ENCODE assay signal across 17 cellular contexts in the genomic region with DNA sequence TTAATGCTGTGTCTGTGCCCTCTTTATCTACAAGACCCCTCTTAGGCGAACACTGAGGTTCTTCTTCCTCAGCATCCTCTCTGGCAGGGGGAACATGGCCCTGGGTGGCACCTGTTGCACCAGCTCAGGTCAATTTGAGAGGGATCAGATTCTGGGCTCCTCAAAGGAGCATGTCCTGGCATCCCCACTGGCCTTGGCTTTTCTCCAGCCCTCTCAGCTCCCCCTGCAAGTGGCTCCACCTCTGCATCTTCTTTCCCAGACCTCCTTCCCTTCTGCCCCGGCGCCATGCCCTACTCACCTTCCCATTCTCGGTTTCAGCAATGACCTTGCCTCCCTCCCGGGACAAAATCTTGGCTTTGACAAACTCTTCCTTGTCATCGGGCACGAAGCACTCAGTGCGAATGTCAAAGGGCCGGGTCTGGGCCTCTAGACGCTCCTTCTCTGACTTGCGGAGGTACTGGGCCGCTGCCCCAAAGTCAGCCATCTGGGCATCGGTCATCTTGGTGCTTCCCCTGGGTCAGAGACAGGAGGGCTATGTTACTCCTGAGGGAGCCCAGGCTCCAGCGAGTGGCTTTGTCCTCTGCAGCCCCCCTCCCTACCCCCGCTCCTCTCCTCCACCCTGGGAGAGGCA. TPM values are rescaled to one million over a fixed set of nuclear protein-coding genes. Genes with fewer than 3 reads are reported as not detected.
DNase-seq lines count a peak whose midpoint lies in the region; ATAC-seq and TF ChIP-seq lines count a peak whose summit lies in the region.
"Had no signal": no experiment of that assay in that cellular context is flagged by ENCODE, and none has a peak within 500 bp of the region (broad histone marks: within the 10 kb centered on the region; RNA-seq: fewer than 3 reads in every experiment).

No MANE protein-coding gene starts in this region.

- no peak for TF ChIP-seq CTCF in OCI-LY3 (IDR thresholded peaks at IDR 0.05; ENCODE audit: low read depth, low read length)

- H3K9ac ChIP-seq in BLaER1 (no peak overlapping the region), OCI-LY3 (ENCODE audit: low read length) (no peak overlapping the region), mesenchymal stem cell (ENCODE audit: low read length) (no peak overlapping the region)

- DNase-seq in Right ventricle myocardium superior (peak; percentile 42), left ventricle myocardium superior (no peak), mesenchymal stem cell (no peak), Kasumi-1 (lab: John Stamatoyannopoulos, UW) (no peak)
- DNase-seq: 8988T; AML-193; Calu3; CD4-positive, alpha-beta T cell; DMS 273 treated with DMSO at 0.1 percent for 48 hours; GOT3; HCEC 1CT had no signal

- H3K18ac ChIP-seq in mesenchymal stem cell (ENCODE audit: low read depth in 1 of 2, low read length in 2 of 2) = no peak overlapping the region

- H2BK5ac ChIP-seq in mesenchymal stem cell (ENCODE audit: low read depth, low read length, poor library complexity, severe bottlenecking) = no peak overlapping the region

- H2BK120ac ChIP-seq in mesenchymal stem cell (ENCODE audit: low read depth, low read length) = no peak overlapping the region

- H3K4me1 ChIP-seq in BLaER1 = peaks cover 32% of the 10 kb centered on the region
- H3K4me1 ChIP-seq in OCI-LY3 (ENCODE audit: low read length) = peaks cover 54% of the 10 kb centered on the region
- no peaks in the 10 kb centered on the region for H3K4me1 ChIP-seq in mesenchymal stem cell (ENCODE audit: control insufficient read depth, insufficient read depth, low read depth, low read length)

- no peak overlapping the region for H4K8ac ChIP-seq in mesenchymal stem cell (ENCODE audit: low read length)

- no peaks in the 10 kb centered on the region for H3K79me1 ChIP-seq in mesenchymal stem cell (replicated peaks; ENCODE audit: low read length, poor library complexity, severe bottlenecking)

- no peaks in the 10 kb centered on the region for H3K9me3 ChIP-seq in BLaER1
- no peaks in the 10 kb centered on the region for H3K9me3 ChIP-seq in OCI-LY3 (ENCODE audit: insufficient read depth, low read length)
- H3K9me3 ChIP-seq in mesenchymal stem cell (ENCODE audit: control insufficient read depth, low read length) = no peaks in the 10 kb centered on the region

- 82% methylated on average over 14 of the region's 15 CpGs for WGBS in mesenchymal stem cell

- intact Hi-C loops in Right ventricle myocardium superior (cut with DNase I) = no loop called here
- intact Hi-C loops in left ventricle myocardium superior (cut with micrococcal nuclease) = no loop called here

- no peak for ATAC-seq in Right ventricle myocardium superior (ENCODE audit: poor library complexity)
- no peak for ATAC-seq in left ventricle myocardium superior
- ATAC-seq in GM19328 (IDR thresholded peaks at IDR 0.05; ENCODE audit: unreplicated experiment) = no peak
- ATAC-seq in GM18502 (IDR thresholded peaks at IDR 0.05; ENCODE audit: poor library complexity, unreplicated experiment) = no peak

- H3K27me3 ChIP-seq in BLaER1 (peaks cover 57% of the 10 kb centered on the region), OCI-LY3 (ENCODE audit: low read depth, low read length) (no peaks in the 10 kb centered on the region; the same call in 1 of the 2 replicates), mesenchymal stem cell (ENCODE audit: control insufficient read depth in 1 of 2, insufficient read depth in 1 of 2, low read length in 2 of 2) (peaks cover 61 to 86% of the 10 kb centered on the region in 2 experiments)

- peak overlapping the region; percentile 7 for H4K91ac ChIP-seq in mesenchymal stem cell (ENCODE audit: low read length)

- no peak overlapping the region for H3K23ac ChIP-seq in mesenchymal stem cell (ENCODE audit: low read length in 2 of 2)

- H3K27ac ChIP-seq in BLaER1 = no peak overlapping the region
- no peak overlapping the region for H3K27ac ChIP-seq in OCI-LY3 (ENCODE audit: low read length)
- no peak overlapping the region for H3K27ac ChIP-seq in mesenchymal stem cell (ENCODE audit: low read length, poor library complexity, severe bottlenecking)
- H3K27ac ChIP-seq: HL-60 had no signal

- H3K4me3 ChIP-seq in BLaER1 (no peak overlapping the region), OCI-LY3 (ENCODE audit: low read length) (no peak overlapping the region), mesenchymal stem cell (ENCODE audit: insufficient read depth in 1 of 2, low read depth in 1 of 2, low read length in 2 of 2) (no peak overlapping the region)

- H2BK12ac ChIP-seq in mesenchymal stem cell (ENCODE audit: low read length in 2 of 2) = no peak overlapping the region

- H2AFZ ChIP-seq in OCI-LY3 (ENCODE audit: low read depth, low read length) (no peak overlapping the region), mesenchymal stem cell (ENCODE audit: low read depth, low read length) (no peak overlapping the region)

- H3K14ac ChIP-seq in mesenchymal stem cell (ENCODE audit: low read length in 2 of 2) = no peak overlapping the region

- H3K4ac ChIP-seq in mesenchymal stem cell (ENCODE audit: low read depth in 1 of 2, low read length in 2 of 2) = no peak overlapping the region

- no peak overlapping the region for H2AK5ac ChIP-seq in mesenchymal stem cell (ENCODE audit: low read length, severe bottlenecking)

- H3K36me3 ChIP-seq in BLaER1 = no peaks in the 10 kb centered on the region
- H3K36me3 ChIP-seq in OCI-LY3 (replicated peaks; ENCODE audit: low read depth, low read length) = no peaks in the 10 kb centered on the region
- H3K36me3 ChIP-seq in mesenchymal stem cell (ENCODE audit: control insufficient read depth in 1 of 2, insufficient read depth in 2 of 2, low read depth in 1 of 2, low read length in 2 of 2) = no peaks in the 10 kb centered on the region

- peak overlapping the region; percentile 96 for H3K4me2 ChIP-seq in BLaER1
- peak overlapping the region; percentile 20; the same call in 1 of the 2 replicates for H3K4me2 ChIP-seq in OCI-LY3 (ENCODE audit: low read length)
- no peak overlapping the region for H3K4me2 ChIP-seq in mesenchymal stem cell (ENCODE audit: low read length, poor library complexity, severe bottlenecking)

- no peaks in the 10 kb centered on the region for H3K79me2 ChIP-seq in OCI-LY3 (ENCODE audit: low read length)

- peaks cover 45% of the 10 kb centered on the region for H4K20me1 ChIP-seq in BLaER1
- no peaks in the 10 kb centered on the region for H4K20me1 ChIP-seq in OCI-LY3 (ENCODE audit: insufficient read depth, low read length)

- no peak overlapping the region for H2BK15ac ChIP-seq in mesenchymal stem cell (ENCODE audit: low read depth, poor library complexity, severe bottlenecking)

RNA-seq across cellular contexts. Expression of a gene that starts 1.2 kb away (rescaled TPM):
- 4,934 TPM for total RNA-seq in Right ventricle myocardium superior
- 4,258 TPM for total RNA-seq in left ventricle myocardium superior
- polyA plus RNA-seq in mesenchymal stem cell (2013, experiment 1 of 2) = not detected
- not detected for polyA plus RNA-seq in mesenchymal stem cell (2013, experiment 2 of 2)
- total RNA-seq: Calu3; CD4-positive, alpha-beta T cell; Daoy had no signal

RNA-seq across cellular contexts. Expression of a gene that starts 28.6 kb away (rescaled TPM):
- 11,793 TPM for total RNA-seq in Right ventricle myocardium superior
- 12,717 TPM for total RNA-seq in left ventricle myocardium superior
- not detected for polyA plus RNA-seq in mesenchymal stem cell (2013, experiment 1 of 2)
- not detected for polyA plus RNA-seq in mesenchymal stem cell (2013, experiment 2 of 2)
- total RNA-seq: Calu3; CD4-positive, alpha-beta T cell; Daoy had no signal

RNA-seq across cellular contexts. Expression of a gene that starts 30.0 kb away (rescaled TPM):
- 0.27 TPM for total RNA-seq in Right ventricle myocardium superior
- not detected for total RNA-seq in left ventricle myocardium superior
- polyA plus RNA-seq in mesenchymal stem cell (2013, experiment 1 of 2) = not detected
- polyA plus RNA-seq in mesenchymal stem cell (2013, experiment 2 of 2) = not detected
- total RNA-seq: Calu3; CD4-positive, alpha-beta T cell; Daoy had no signal

RNA-seq across cellular contexts. Expression of a gene that starts 34.2 kb away (rescaled TPM):
- total RNA-seq in Right ventricle myocardium superior (not detected), left ventricle myocardium superior (not detected)
- polyA plus RNA-seq in mesenchymal stem cell (2013, experiment 1 of 2) = not detected
- not detected for polyA plus RNA-seq in mesenchymal stem cell (2013, experiment 2 of 2)
- total RNA-seq: Calu3; CD4-positive, alpha-beta T cell; Daoy had no signal

RNA-seq across cellular contexts. Expression of a gene that starts 41.9 kb away (rescaled TPM):
- total RNA-seq in Right ventricle myocardium superior (3.2 TPM), left ventricle myocardium superior (3.3 TPM)
- polyA plus RNA-seq in mesenchymal stem cell (2013, experiment 1 of 2) = 14.1 TPM
- 13.7 TPM for polyA plus RNA-seq in mesenchymal stem cell (2013, experiment 2 of 2)
- total RNA-seq: Calu3; CD4-positive, alpha-beta T cell had no signal
